8 cellular contexts compared by ENCODE assay signal in genomic region chr15:31328999-31329639, GRCh38. TPM values are rescaled to one million over a fixed set of nuclear protein-coding genes. Genes with fewer than 3 reads are reported as not detected.
A peak's percentile ranks its signal among the peaks of the same experiment; 100 is the strongest.
DNase-seq lines count a peak whose midpoint lies in the region; ATAC-seq, FAIRE-seq and TF ChIP-seq lines count a peak whose summit lies in the region.

No MANE protein-coding gene starts in this region.

- no peaks in the 10 kb centered on the region for H3K9me3 Mint-ChIP-seq in CD8-positive, alpha-beta T cell
- H3K9me3 Mint-ChIP-seq in IgD-negative memory B cell: no peaks in the 10 kb centered on the region
- H3K9me3 Mint-ChIP-seq in astrocyte (ENCODE audit: unreplicated experiment): no peaks in the 10 kb centered on the region

- no peak for TF ChIP-seq CTCF in CD8-positive, alpha-beta T cell (IDR thresholded peaks at IDR 0.05)
- no peak for TF ChIP-seq CTCF in astrocyte (IDR thresholded peaks at IDR 0.05; ENCODE audit: insufficient read depth, low read depth, low read length)
- no peak for TF ChIP-seq CTCF in liver (IDR thresholded peaks at IDR 0.05; ENCODE audit: low read depth, low read length, missing input control)
- TF ChIP-seq CTCF in tibial nerve (IDR thresholded peaks at IDR 0.05): no peak

- H3K27ac Mint-ChIP-seq in CD8-positive, alpha-beta T cell: peak overlapping the region; percentile 94
- H3K27ac Mint-ChIP-seq in IgD-negative memory B cell (peak overlapping the region; percentile 97 to 98 (median 97)), astrocyte (ENCODE audit: unreplicated experiment) (peak overlapping the region; percentile 15)

- no peak for TF ChIP-seq POLR2A in tibial nerve (IDR thresholded peaks at IDR 0.05)

- H3K9ac ChIP-seq in astrocyte (ENCODE audit: low read length) (peak overlapping the region; percentile 82), liver (ENCODE audit: low read depth in 1 of 2, low read length in 2 of 2) (peak overlapping the region; percentile 60 to 70)

- POLR2A ChIA-PET in CD8-positive, alpha-beta T cell (lab: Charles Lee): interaction anchor here (0.8 to 7.7 kb wide), 12 partner anchors 9 to 159 kb away, joined by 3 to 246 read pairs (median 8); no protein-coding TSS in a partner anchor

- FAIRE-seq in astrocyte (lab: Jason Lieb, UNC): no peak

- H3K4me3 Mint-ChIP-seq in CD8-positive, alpha-beta T cell: peak overlapping the region; percentile 92
- H3K4me3 Mint-ChIP-seq in IgD-negative memory B cell (peak overlapping the region; percentile 89 to 95 (median 93)), astrocyte (ENCODE audit: unreplicated experiment) (peak overlapping the region; percentile 91)

- no peak for TF ChIP-seq RAD21 in liver (IDR thresholded peaks at IDR 0.05)

- peak in 2 of 7 experiments; percentile 48 to 57 for DNase-seq in CD8-positive, alpha-beta T cell
- DNase-seq in astrocyte (ENCODE audit: low read depth) (no peak), tibial nerve (ENCODE audit: low spot score in 2 of 2) (no peak), midbrain (lab: John Stamatoyannopoulos, UW) (no peak)

- no peaks in the 10 kb centered on the region for H3K27me3 ChIP-seq in CD8-positive, alpha-beta T cell (ENCODE audit: insufficient read depth, low read length)
- H3K27me3 ChIP-seq in astrocyte (ENCODE audit: insufficient read depth, low read length) (no peaks in the 10 kb centered on the region), liver (ENCODE audit: control insufficient read depth in 4 of 4, insufficient read depth in 4 of 4, low read length in 3 of 4) (no peaks in the 10 kb centered on the region), tibial nerve (no peaks in the 10 kb centered on the region)

- peaks cover 58% of the 10 kb centered on the region for H3K79me2 ChIP-seq in astrocyte (ENCODE audit: insufficient read depth, low read length)

- intact Hi-C loops in CD8-positive, alpha-beta T cell (cut with DNase I, micrococcal nuclease): loop anchor here (1.0 to 5.0 kb wide), 7 partner anchors 10 to 543 kb away; partner anchors contain the start of genes MTMR10 (in 2 of the 2) and OTUD7A (in 1 of the 2)

- no peak for TF ChIP-seq EP300 in tibial nerve (IDR thresholded peaks at IDR 0.05)

- peak overlapping the region; percentile 98 for H3K4me2 ChIP-seq in astrocyte (ENCODE audit: low read length)

- no peaks in the 10 kb centered on the region for H3K9me3 ChIP-seq in CD8-positive, alpha-beta T cell (ENCODE audit: low read length)
- H3K9me3 ChIP-seq in astrocyte (ENCODE audit: insufficient read depth, low read depth, low read length): no peaks in the 10 kb centered on the region
- H3K9me3 ChIP-seq in liver (ENCODE audit: control insufficient read depth in 4 of 4, low read length in 3 of 4): no peaks in the 10 kb centered on the region
- H3K9me3 ChIP-seq in tibial nerve: no peaks in the 10 kb centered on the region

- H3K27ac ChIP-seq in CD8-positive, alpha-beta T cell (ENCODE audit: low read depth, low read length): peak overlapping the region; percentile 96
- no peak overlapping the region for H3K27ac ChIP-seq in astrocyte (ENCODE audit: low read depth, low read length)
- peak overlapping the region; percentile 91 to 95 for H3K27ac ChIP-seq in liver (ENCODE audit: low read depth in 1 of 2, low read length in 2 of 2)
- H3K27ac ChIP-seq in tibial nerve: peak overlapping the region; percentile 93 to 100 (median 98)

- no peaks in the 10 kb centered on the region for H3K27me3 Mint-ChIP-seq in CD8-positive, alpha-beta T cell (ENCODE audit: low read depth)
- H3K27me3 Mint-ChIP-seq in IgD-negative memory B cell: no peaks in the 10 kb centered on the region
- peaks cover 4% of the 10 kb centered on the region for H3K27me3 Mint-ChIP-seq in astrocyte (ENCODE audit: low read depth, unreplicated experiment)

- peaks cover 59% of the 10 kb centered on the region for H3K4me1 ChIP-seq in CD8-positive, alpha-beta T cell (ENCODE audit: insufficient read depth, low read length)
- H3K4me1 ChIP-seq in astrocyte (ENCODE audit: insufficient read depth, low read length) (peaks cover 6% of the 10 kb centered on the region), liver (ENCODE audit: control insufficient read depth in 4 of 4, insufficient read depth in 4 of 4, low read length in 3 of 4) (peaks cover 23 to 57% (median 50%) of the 10 kb centered on the region in 4 donors), tibial nerve (peaks cover 0 to 69% (median 57%) of the 10 kb centered on the region in 4 donors)

- H3K4me1 Mint-ChIP-seq in CD8-positive, alpha-beta T cell (ENCODE audit: low read depth): peaks cover 68% of the 10 kb centered on the region
- peaks cover 48 to 53% (median 52%) of the 10 kb centered on the region in 3 donors for H3K4me1 Mint-ChIP-seq in IgD-negative memory B cell
- peaks cover 14% of the 10 kb centered on the region for H3K4me1 Mint-ChIP-seq in astrocyte (ENCODE audit: low read depth, unreplicated experiment)

- CTCF ChIA-PET in CD8-positive, alpha-beta T cell (lab: Charles Lee): interaction anchor here (0.7 to 3.0 kb wide), 14 partner anchors 11 to 162 kb away, joined by 3 to 20 read pairs (median 4); no protein-coding TSS in a partner anchor

- peaks cover 55% of the 10 kb centered on the region for H4K20me1 ChIP-seq in astrocyte (ENCODE audit: insufficient read depth, low read length)

- no peaks in the 10 kb centered on the region for H3K36me3 ChIP-seq in CD8-positive, alpha-beta T cell (ENCODE audit: insufficient read depth, low read length)
- H3K36me3 ChIP-seq in astrocyte (ENCODE audit: insufficient read depth, low read length) (no peaks in the 10 kb centered on the region), liver (ENCODE audit: control insufficient read depth in 4 of 4, insufficient read depth in 3 of 4, low read depth in 1 of 4, low read length in 3 of 4) (no peaks in the 10 kb centered on the region), tibial nerve (no peaks in the 10 kb centered on the region)

- no peak overlapping the region for H2AFZ ChIP-seq in astrocyte (ENCODE audit: low read depth, low read length)

- 20% methylated on average over 29 of the region's 29 CpGs for WGBS in liver
- 14 to 18% methylated on average over 29 of the region's 29 CpGs for WGBS in tibial nerve, 2 donors

- peak overlapping the region; percentile 77 for H3K4me3 ChIP-seq in CD8-positive, alpha-beta T cell (ENCODE audit: low read depth, low read length)
- peak overlapping the region; percentile 67 for H3K4me3 ChIP-seq in astrocyte (ENCODE audit: insufficient read depth, low read depth, low read length)
- H3K4me3 ChIP-seq in liver (ENCODE audit: low read depth in 1 of 3, low read length in 3 of 3): peak overlapping the region; percentile 60 to 86 (median 72)
- peak overlapping the region; percentile 61 to 97 (median 82) for H3K4me3 ChIP-seq in tibial nerve

- H3K36me3 Mint-ChIP-seq in CD8-positive, alpha-beta T cell: peaks cover 27% of the 10 kb centered on the region
- H3K36me3 Mint-ChIP-seq in IgD-negative memory B cell: no peaks in the 10 kb centered on the region
- no peaks in the 10 kb centered on the region for H3K36me3 Mint-ChIP-seq in astrocyte (ENCODE audit: low read depth, unreplicated experiment)

- no peak for ATAC-seq in CD8-positive, alpha-beta T cell
- no peak for ATAC-seq in HG03280 (IDR thresholded peaks at IDR 0.05; ENCODE audit: unreplicated experiment)
- ATAC-seq in GM21447 (IDR thresholded peaks at IDR 0.05; ENCODE audit: unreplicated experiment): no peak

TF ChIP-seq in liver, 16 proteins besides CTCF, POLR2A, EP300 and RAD21:
- no peak for TF ChIP-seq FOXA1 (IDR thresholded peaks at IDR 0.05)
- TF ChIP-seq HNF4A (conservative IDR thresholded peaks at IDR 0.05): no peak
- TF ChIP-seq RXRA (IDR thresholded peaks at IDR 0.05): peak in 1 of 2 donors; percentile 56
- TF ChIP-seq YY1 (IDR thresholded peaks at IDR 0.05): peak; percentile 9

RNA-seq across cellular contexts. Expression of gene KLF13, which starts 2.5 kb away (rescaled TPM):
- 100 to 1,000 TPM; 359 to 364 TPM for total RNA-seq in CD8-positive, alpha-beta T cell
- polyA plus RNA-seq in IgD-negative memory B cell (81.4 TPM), liver (10 to 100 TPM; 17.4 to 50.5 TPM)
- total RNA-seq in astrocyte (31.0 and 33.6 TPM in 2 replicates), liver (10 to 100 TPM; 64.6 to 77.1 TPM), tibial nerve (10 to 100 TPM; 61.2 to 77.9 (median 75.1) TPM)

Comparison
In these comparisons a context has a peak if more than half of its experiments do, and no peak if none do; other contexts are left out.
1. H3K27ac Mint-ChIP-seq: peak in every context shown above with its lines; median percentile 97 in IgD-negative memory B cell; 94 in CD8-positive, alpha-beta T cell; 15 in astrocyte.
2. RNA of gene KLF13, which starts 2.5 kb away (total RNA-seq): 359 to 364 TPM in CD8-positive, alpha-beta T cell; 64.6 to 77.1 TPM in liver, 61.2 to 77.9 TPM in tibial nerve and 31.0 to 33.6 TPM in astrocyte; every median in the first group is over 4 times any median in the second.
3. Peak in every context shown above with its lines, with median percentiles within 50 percentile points of each other: H3K4me3 ChIP-seq and H3K4me3 Mint-ChIP-seq.